In the genomic region with DNA sequence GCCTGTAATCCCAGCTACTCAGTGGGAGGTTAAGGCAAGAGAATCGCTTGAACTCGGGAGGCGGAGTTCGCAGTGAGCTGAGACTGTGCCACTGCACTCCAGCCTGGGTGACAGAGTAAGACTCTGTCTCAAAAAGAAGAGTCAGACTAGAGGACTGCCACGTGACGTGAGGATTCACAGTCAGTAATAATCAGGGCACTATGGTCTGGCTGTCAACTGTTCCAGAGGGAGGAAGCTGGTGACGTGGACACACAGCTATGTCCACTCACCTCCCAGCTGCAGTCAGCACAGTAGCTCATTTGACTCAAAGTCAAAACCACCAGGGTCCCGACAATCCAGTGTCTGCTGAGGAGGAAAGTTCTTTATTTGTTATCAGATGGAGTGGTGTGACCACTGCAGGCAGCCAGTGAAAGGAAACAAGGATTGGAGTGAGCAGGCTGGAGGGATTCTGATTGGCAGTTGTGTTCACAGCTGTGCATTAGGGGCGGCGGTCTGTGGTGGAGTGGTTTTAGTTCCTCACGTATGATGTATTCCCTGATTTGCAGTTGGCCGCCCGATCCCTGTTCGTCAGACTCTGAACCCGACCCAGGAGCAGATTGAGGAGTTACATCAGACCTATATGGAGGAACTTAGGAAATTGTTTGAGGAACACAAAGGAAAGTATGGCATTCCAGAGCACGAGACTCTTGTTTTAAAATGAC, we compare ENCODE assay signal across 8 cellular contexts. TPM values are rescaled to one million over a fixed set of nuclear protein-coding genes. Genes with fewer than 3 reads are reported as not detected.
DNase-seq lines count a peak whose midpoint lies in the region; ATAC-seq lines count a peak whose summit lies in the region.

No MANE protein-coding gene starts in this region.

- peak; percentile 69 to 70 for ATAC-seq in stimulated activated naive B cell treated with anti-CD40 and anti-IgM and Interleukin-4, amounts not matched to agents 10 μg/mL and 1 μg/mL and 100 μg/mL, for 72 hours (replicated peaks)

- CTCF ChIA-PET in activated naive CD4-positive, alpha-beta T cell treated with anti-CD3 and anti-CD28 coated beads, Interleukin-2, amount 10 ng/mL, durations not matched to agents 7 days and 5 days (lab: Charles Lee) = interaction anchor here (0.6 to 6.4 kb wide), 19 partner anchors 8 to 230 kb away, joined by 3 to 54 read pairs (median 4); no protein-coding TSS in a partner anchor

- H3K36me3 Mint-ChIP-seq in stimulated activated naive B cell treated with anti-CD40 and anti-IgM and Interleukin-4, amounts not matched to agents 10 μg/mL and 1 μg/mL and 100 μg/mL, for 72 hours = no peaks in the 10 kb centered on the region
- H3K36me3 Mint-ChIP-seq in activated naive CD4-positive, alpha-beta T cell treated with anti-CD3 and anti-CD28 coated beads, Interleukin-2, amount 10 ng/mL, durations not matched to agents 7 days and 5 days = no peaks in the 10 kb centered on the region

- peak overlapping the region; percentile 18 to 58 for H3K4me3 Mint-ChIP-seq in stimulated activated naive B cell treated with anti-CD40 and anti-IgM and Interleukin-4, amounts not matched to agents 10 μg/mL and 1 μg/mL and 100 μg/mL, for 72 hours
- H3K4me3 Mint-ChIP-seq in activated naive CD4-positive, alpha-beta T cell treated with anti-CD3 and anti-CD28 coated beads, Interleukin-2, amount 10 ng/mL, durations not matched to agents 7 days and 5 days = no peak overlapping the region

- no peak overlapping the region for H3K27ac Mint-ChIP-seq in stimulated activated naive B cell treated with anti-CD40 and anti-IgM and Interleukin-4, amounts not matched to agents 10 μg/mL and 1 μg/mL and 100 μg/mL, for 72 hours
- H3K27ac Mint-ChIP-seq in activated naive CD4-positive, alpha-beta T cell treated with anti-CD3 and anti-CD28 coated beads, Interleukin-2, amount 10 ng/mL, durations not matched to agents 7 days and 5 days = no peak overlapping the region

- H3K9me3 Mint-ChIP-seq in stimulated activated naive B cell treated with anti-CD40 and anti-IgM and Interleukin-4, amounts not matched to agents 10 μg/mL and 1 μg/mL and 100 μg/mL, for 72 hours = no peaks in the 10 kb centered on the region
- H3K9me3 Mint-ChIP-seq in activated naive CD4-positive, alpha-beta T cell treated with anti-CD3 and anti-CD28 coated beads, Interleukin-2, amount 10 ng/mL, durations not matched to agents 7 days and 5 days = no peaks in the 10 kb centered on the region

- peaks cover 0 to 5% of the 10 kb centered on the region in 2 donors for H3K27me3 Mint-ChIP-seq in stimulated activated naive B cell treated with anti-CD40 and anti-IgM and Interleukin-4, amounts not matched to agents 10 μg/mL and 1 μg/mL and 100 μg/mL, for 72 hours
- peaks cover 30% of the 10 kb centered on the region for H3K27me3 Mint-ChIP-seq in activated naive CD4-positive, alpha-beta T cell treated with anti-CD3 and anti-CD28 coated beads, Interleukin-2, amount 10 ng/mL, durations not matched to agents 7 days and 5 days

- H3K4me1 Mint-ChIP-seq in stimulated activated naive B cell treated with anti-CD40 and anti-IgM and Interleukin-4, amounts not matched to agents 10 μg/mL and 1 μg/mL and 100 μg/mL, for 72 hours = peaks cover 13 to 15% of the 10 kb centered on the region in 2 donors
- peaks cover 12% of the 10 kb centered on the region for H3K4me1 Mint-ChIP-seq in activated naive CD4-positive, alpha-beta T cell treated with anti-CD3 and anti-CD28 coated beads, Interleukin-2, amount 10 ng/mL, durations not matched to agents 7 days and 5 days

- DNase-seq in GM03348 (ENCODE audit: low spot score) = peak; percentile 90
- peak; percentile 98 for DNase-seq in HCEC 1CT
- peak; percentile 66 to 82 for DNase-seq in NCI-H524 (lab: John Stamatoyannopoulos, UW)
- DNase-seq in brain pericyte (ENCODE audit: low read depth, low spot score) = peak; percentile 94
- DNase-seq in iPS-NIHi7 (ENCODE audit: extremely low spot score) = peak; percentile 51
- peak; percentile 11 for DNase-seq in stimulated activated naive B cell treated with anti-CD40 and anti-IgM and Interleukin-4, amounts not matched to agents 10 μg/mL and 1 μg/mL and 100 μg/mL, for 72 hours
- DNase-seq in mucosa of gallbladder (ENCODE audit: low spot score) = no peak
- no peak for DNase-seq in activated naive CD4-positive, alpha-beta T cell treated with anti-CD3 and anti-CD28 coated beads, Interleukin-2, amount 10 ng/mL, durations not matched to agents 7 days and 5 days

RNA-seq across cellular contexts. Expression of gene MOGAT1, which starts 37.9 kb away (rescaled TPM):
- 102 TPM for total RNA-seq in mucosa of gallbladder

RNA-seq across cellular contexts. Expression of gene FARSB, which starts 53.4 kb away (rescaled TPM):
- total RNA-seq in mucosa of gallbladder = 12.1 TPM

Comparison
In these comparisons a context has a peak if more than half of its experiments do, and no peak if none do; other contexts are left out.
1. DNase-seq: peak in GM03348 (single experiment), HCEC 1CT (single experiment), NCI-H524 (2 of 2), brain pericyte (single experiment), iPS-NIHi7 (single experiment) and stimulated activated naive B cell treated with anti-CD40 and anti-IgM and Interleukin-4, amounts not matched to agents 10 μg/mL and 1 μg/mL and 100 μg/mL, for 72 hours (single experiment); none in mucosa of gallbladder (single experiment) and activated naive CD4-positive, alpha-beta T cell treated with anti-CD3 and anti-CD28 coated beads, Interleukin-2, amount 10 ng/mL, durations not matched to agents 7 days and 5 days (single experiment).